In genomic region chr5:154842689-154843530, GRCh38 we compare ENCODE assay signal across 1 cellular context.
A peak's percentile ranks its signal among the peaks of the same experiment; 100 is the strongest.
TF ChIP-seq lines count a peak whose summit lies in the region.

No MANE protein-coding gene starts in this region.

TF ChIP-seq in HepG2, 621 proteins besides CTCF, POLR2A, EP300 and RAD21 (continued from another document and continues in another):
- TF ChIP-seq ZHX2 (IDR thresholded peaks at IDR 0.05; ENCODE audit: low read depth) (no peak), ZHX2 (CRISPR knock-in tag; IDR thresholded peaks at IDR 0.05; ENCODE audit: borderline replicate concordance) (no peak; the same call in 1 of the 2 replicates), ATF1 (CRISPR knock-in tag; IDR thresholded peaks at IDR 0.05) (peak; percentile 52), ZNF83 (CRISPR knock-in tag; IDR thresholded peaks at IDR 0.05; ENCODE audit: borderline replicate concordance) (no peak), ISL2 (CRISPR knock-in tag; IDR thresholded peaks at IDR 0.05) (peak; percentile 99), MAF1 (CRISPR knock-in tag; IDR thresholded peaks at IDR 0.05; ENCODE audit: borderline replicate concordance) (no peak), DDIT3 (CRISPR knock-in tag; IDR thresholded peaks at IDR 0.05) (no peak), NFYC (CRISPR knock-in tag; IDR thresholded peaks at IDR 0.05) (no peak), ZNF574 (CRISPR knock-in tag; IDR thresholded peaks at IDR 0.05) (peak; percentile 64), BRCA1 (CRISPR knock-in tag; IDR thresholded peaks at IDR 0.05) (no peak), DMTF1 (CRISPR knock-in tag; IDR thresholded peaks at IDR 0.05) (no peak), KAT2B (IDR thresholded peaks at IDR 0.05; ENCODE audit: borderline replicate concordance, low read depth, low read length) (no peak), GTF3A (CRISPR knock-in tag; conservative IDR thresholded peaks at IDR 0.05) (no peak), PITX1 (CRISPR knock-in tag; IDR thresholded peaks at IDR 0.05) (peak; percentile 97), JDP2 (CRISPR knock-in tag; IDR thresholded peaks at IDR 0.05; ENCODE audit: borderline replicate concordance) (no peak; the same call in 1 of the 2 replicates), MEF2D (CRISPR knock-in tag; IDR thresholded peaks at IDR 0.05) (peak; percentile 81), JUN (CRISPR knock-in tag; IDR thresholded peaks at IDR 0.05) (0 out of 2 replicates have a peak, but pooled peaks have one; percentile 42), ZNF746 (CRISPR knock-in tag; IDR thresholded peaks at IDR 0.05) (no peak; the same call in 1 of the 2 replicates), TBX3 (IDR thresholded peaks at IDR 0.05; ENCODE audit: borderline replicate concordance) (peak; percentile 54; the same call in 1 of the 2 replicates), ZBTB7B (CRISPR knock-in tag; IDR thresholded peaks at IDR 0.05) (peak; percentile 77; the same call in 1 of the 2 replicates), CSRNP1 (CRISPR knock-in tag; IDR thresholded peaks at IDR 0.05) (no peak), ZNF609 (CRISPR knock-in tag; IDR thresholded peaks at IDR 0.05; ENCODE audit: borderline replicate concordance) (peak; percentile 97), HOMEZ (CRISPR knock-in tag; IDR thresholded peaks at IDR 0.05; ENCODE audit: low read depth) (no peak; the same call in 1 of the 2 replicates), TFAP4 (IDR thresholded peaks at IDR 0.05; ENCODE audit: borderline replicate concordance, low read depth) (peak; percentile 10; the same call in 1 of the 2 replicates), FOXC1 (CRISPR knock-in tag; IDR thresholded peaks at IDR 0.05; ENCODE audit: borderline replicate concordance) (no peak), ZNF713 (CRISPR knock-in tag; IDR thresholded peaks at IDR 0.05) (no peak), ZMAT3 (CRISPR knock-in tag; conservative IDR thresholded peaks at IDR 0.05) (0 out of 2 replicates have a peak, but pooled peaks have one; percentile 62), ZFP37 (CRISPR knock-in tag; IDR thresholded peaks at IDR 0.05; ENCODE audit: borderline replicate concordance) (no peak), ZNF337 (CRISPR knock-in tag; IDR thresholded peaks at IDR 0.05; ENCODE audit: borderline replicate concordance, low read depth) (no peak), ATF7 (IDR thresholded peaks at IDR 0.05) (no peak), ATF7 (CRISPR knock-in tag; IDR thresholded peaks at IDR 0.05) (no peak), ZNF33B (CRISPR knock-in tag; IDR thresholded peaks at IDR 0.05) (no peak)
